ENCODE assay signal across 1 cellular context in the genomic region with DNA sequence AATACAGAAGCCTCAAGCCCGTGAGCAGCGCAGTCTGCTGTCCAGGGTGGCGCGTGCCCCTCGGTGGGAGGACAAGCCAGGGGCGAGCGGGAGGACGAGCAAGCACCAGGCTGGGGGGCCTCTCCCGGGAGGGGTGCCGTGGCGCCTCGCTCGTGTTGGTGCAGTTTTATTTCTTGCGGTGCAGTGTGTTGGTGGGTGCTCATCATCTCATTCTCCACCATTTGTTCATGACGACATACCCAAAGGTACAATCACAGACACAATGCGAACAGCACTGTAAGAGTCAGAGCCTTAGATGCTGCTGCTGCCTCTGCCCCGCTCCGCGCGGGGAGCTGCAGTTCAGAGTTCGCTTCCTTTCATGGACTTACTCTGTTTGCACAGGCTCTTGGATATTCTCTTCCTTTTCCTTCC.
A peak's percentile ranks its signal among the peaks of the same experiment; 100 is the strongest.
TF ChIP-seq lines count a peak whose summit lies in the region.

No MANE protein-coding gene starts in this region.

TF ChIP-seq in HepG2, 621 proteins besides CTCF, POLR2A, EP300 and RAD21 (continued from another document and continues in another):
- TF ChIP-seq, protein P1, sequence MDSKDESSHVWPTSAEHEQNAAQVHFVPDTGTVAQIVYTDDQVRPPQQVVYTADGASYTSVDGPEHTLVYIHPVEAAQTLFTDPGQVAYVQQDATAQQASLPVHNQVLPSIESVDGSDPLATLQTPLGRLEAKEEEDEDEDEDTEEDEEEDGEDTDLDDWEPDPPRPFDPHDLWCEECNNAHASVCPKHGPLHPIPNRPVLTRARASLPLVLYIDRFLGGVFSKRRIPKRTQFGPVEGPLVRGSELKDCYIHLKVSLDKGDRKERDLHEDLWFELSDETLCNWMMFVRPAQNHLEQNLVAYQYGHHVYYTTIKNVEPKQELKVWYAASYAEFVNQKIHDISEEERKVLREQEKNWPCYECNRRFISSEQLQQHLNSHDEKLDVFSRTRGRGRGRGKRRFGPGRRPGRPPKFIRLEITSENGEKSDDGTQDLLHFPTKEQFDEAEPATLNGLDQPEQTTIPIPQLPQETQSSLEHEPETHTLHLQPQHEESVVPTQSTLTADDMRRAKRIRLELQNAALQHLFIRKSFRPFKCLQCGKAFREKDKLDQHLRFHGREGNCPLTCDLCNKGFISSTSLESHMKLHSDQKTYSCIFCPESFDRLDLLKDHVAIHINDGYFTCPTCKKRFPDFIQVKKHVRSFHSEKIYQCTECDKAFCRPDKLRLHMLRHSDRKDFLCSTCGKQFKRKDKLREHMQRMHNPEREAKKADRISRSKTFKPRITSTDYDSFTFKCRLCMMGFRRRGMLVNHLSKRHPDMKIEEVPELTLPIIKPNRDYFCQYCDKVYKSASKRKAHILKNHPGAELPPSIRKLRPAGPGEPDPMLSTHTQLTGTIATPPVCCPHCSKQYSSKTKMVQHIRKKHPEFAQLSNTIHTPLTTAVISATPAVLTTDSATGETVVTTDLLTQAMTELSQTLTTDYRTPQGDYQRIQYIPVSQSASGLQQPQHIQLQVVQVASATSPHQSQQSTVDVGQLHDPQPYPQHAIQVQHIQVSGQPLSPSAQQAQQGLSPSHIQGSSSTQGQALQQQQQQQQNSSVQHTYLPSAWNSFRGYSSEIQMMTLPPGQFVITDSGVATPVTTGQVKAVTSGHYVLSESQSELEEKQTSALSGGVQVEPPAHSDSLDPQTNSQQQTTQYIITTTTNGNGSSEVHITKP (CRISPR knock-in tag; IDR thresholded peaks at IDR 0.05; ENCODE audit: low read depth): no peak
- peak; percentile 61; the same call in 1 of the 2 replicates for TF ChIP-seq SALL1 (CRISPR knock-in tag; IDR thresholded peaks at IDR 0.05)
- 0 out of 2 replicates have a peak, but pooled peaks have one; percentile 32 for TF ChIP-seq ZNF605 (CRISPR knock-in tag; IDR thresholded peaks at IDR 0.05)
- TF ChIP-seq, protein P2, sequence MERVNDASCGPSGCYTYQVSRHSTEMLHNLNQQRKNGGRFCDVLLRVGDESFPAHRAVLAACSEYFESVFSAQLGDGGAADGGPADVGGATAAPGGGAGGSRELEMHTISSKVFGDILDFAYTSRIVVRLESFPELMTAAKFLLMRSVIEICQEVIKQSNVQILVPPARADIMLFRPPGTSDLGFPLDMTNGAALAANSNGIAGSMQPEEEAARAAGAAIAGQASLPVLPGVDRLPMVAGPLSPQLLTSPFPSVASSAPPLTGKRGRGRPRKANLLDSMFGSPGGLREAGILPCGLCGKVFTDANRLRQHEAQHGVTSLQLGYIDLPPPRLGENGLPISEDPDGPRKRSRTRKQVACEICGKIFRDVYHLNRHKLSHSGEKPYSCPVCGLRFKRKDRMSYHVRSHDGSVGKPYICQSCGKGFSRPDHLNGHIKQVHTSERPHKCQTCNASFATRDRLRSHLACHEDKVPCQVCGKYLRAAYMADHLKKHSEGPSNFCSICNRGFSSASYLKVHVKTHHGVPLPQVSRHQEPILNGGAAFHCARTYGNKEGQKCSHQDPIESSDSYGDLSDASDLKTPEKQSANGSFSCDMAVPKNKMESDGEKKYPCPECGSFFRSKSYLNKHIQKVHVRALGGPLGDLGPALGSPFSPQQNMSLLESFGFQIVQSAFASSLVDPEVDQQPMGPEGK (CRISPR knock-in tag; IDR thresholded peaks at IDR 0.05): 0 out of 2 replicates have a peak, but pooled peaks have one; percentile 23
- peak; percentile 39; the same call in 1 of the 2 replicates for TF ChIP-seq ETV5 (CRISPR knock-in tag; IDR thresholded peaks at IDR 0.05; ENCODE audit: borderline replicate concordance)
- peak; percentile 33; the same call in 1 of the 2 replicates for TF ChIP-seq HNF4G (IDR thresholded peaks at IDR 0.05; ENCODE audit: borderline replicate concordance, low read depth, low read length)
- TF ChIP-seq HNF4G (CRISPR knock-in tag; IDR thresholded peaks at IDR 0.05; ENCODE audit: borderline replicate concordance, low read depth): no peak
- peak; percentile 31; the same call in 1 of the 2 replicates for TF ChIP-seq GABPB1 (CRISPR knock-in tag; IDR thresholded peaks at IDR 0.05)
- TF ChIP-seq, protein P3, sequence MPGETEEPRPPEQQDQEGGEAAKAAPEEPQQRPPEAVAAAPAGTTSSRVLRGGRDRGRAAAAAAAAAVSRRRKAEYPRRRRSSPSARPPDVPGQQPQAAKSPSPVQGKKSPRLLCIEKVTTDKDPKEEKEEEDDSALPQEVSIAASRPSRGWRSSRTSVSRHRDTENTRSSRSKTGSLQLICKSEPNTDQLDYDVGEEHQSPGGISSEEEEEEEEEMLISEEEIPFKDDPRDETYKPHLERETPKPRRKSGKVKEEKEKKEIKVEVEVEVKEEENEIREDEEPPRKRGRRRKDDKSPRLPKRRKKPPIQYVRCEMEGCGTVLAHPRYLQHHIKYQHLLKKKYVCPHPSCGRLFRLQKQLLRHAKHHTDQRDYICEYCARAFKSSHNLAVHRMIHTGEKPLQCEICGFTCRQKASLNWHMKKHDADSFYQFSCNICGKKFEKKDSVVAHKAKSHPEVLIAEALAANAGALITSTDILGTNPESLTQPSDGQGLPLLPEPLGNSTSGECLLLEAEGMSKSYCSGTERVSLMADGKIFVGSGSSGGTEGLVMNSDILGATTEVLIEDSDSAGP (CRISPR knock-in tag; IDR thresholded peaks at IDR 0.05; ENCODE audit: borderline replicate concordance): peak; percentile 33; the same call in 1 of the 2 replicates
- peak; percentile 49; the same call in 1 of the 2 replicates for TF ChIP-seq NR2C2 (CRISPR knock-in tag; IDR thresholded peaks at IDR 0.05; ENCODE audit: borderline replicate concordance)
- TF ChIP-seq, protein P4, sequence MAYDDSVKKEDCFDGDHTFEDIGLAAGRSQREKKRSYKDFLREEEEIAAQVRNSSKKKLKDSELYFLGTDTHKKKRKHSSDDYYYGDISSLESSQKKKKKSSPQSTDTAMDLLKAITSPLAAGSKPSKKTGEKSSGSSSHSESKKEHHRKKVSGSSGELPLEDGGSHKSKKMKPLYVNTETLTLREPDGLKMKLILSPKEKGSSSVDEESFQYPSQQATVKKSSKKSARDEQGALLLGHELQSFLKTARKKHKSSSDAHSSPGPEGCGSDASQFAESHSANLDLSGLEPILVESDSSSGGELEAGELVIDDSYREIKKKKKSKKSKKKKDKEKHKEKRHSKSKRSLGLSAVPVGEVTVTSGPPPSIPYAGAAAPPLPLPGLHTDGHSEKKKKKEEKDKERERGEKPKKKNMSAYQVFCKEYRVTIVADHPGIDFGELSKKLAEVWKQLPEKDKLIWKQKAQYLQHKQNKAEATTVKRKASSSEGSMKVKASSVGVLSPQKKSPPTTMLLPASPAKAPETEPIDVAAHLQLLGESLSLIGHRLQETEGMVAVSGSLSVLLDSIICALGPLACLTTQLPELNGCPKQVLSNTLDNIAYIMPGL (CRISPR knock-in tag; IDR thresholded peaks at IDR 0.05; ENCODE audit: borderline replicate concordance in 1 of 2, low read depth in 1 of 2): no peak
- TF ChIP-seq YEATS4 (CRISPR knock-in tag; IDR thresholded peaks at IDR 0.05; ENCODE audit: borderline replicate concordance): no peak
- TF ChIP-seq ZBTB38 (CRISPR knock-in tag; IDR thresholded peaks at IDR 0.05): peak; percentile 38; the same call in 1 of the 2 replicates
- TF ChIP-seq SAP130 (CRISPR knock-in tag; IDR thresholded peaks at IDR 0.05; ENCODE audit: low read depth): peak; percentile 40; the same call in 1 of the 2 replicates
- peak; percentile 25; the same call in 1 of the 2 replicates for TF ChIP-seq ZFX (CRISPR knock-in tag; IDR thresholded peaks at IDR 0.05; ENCODE audit: low read depth)
- TF ChIP-seq, protein P5, sequence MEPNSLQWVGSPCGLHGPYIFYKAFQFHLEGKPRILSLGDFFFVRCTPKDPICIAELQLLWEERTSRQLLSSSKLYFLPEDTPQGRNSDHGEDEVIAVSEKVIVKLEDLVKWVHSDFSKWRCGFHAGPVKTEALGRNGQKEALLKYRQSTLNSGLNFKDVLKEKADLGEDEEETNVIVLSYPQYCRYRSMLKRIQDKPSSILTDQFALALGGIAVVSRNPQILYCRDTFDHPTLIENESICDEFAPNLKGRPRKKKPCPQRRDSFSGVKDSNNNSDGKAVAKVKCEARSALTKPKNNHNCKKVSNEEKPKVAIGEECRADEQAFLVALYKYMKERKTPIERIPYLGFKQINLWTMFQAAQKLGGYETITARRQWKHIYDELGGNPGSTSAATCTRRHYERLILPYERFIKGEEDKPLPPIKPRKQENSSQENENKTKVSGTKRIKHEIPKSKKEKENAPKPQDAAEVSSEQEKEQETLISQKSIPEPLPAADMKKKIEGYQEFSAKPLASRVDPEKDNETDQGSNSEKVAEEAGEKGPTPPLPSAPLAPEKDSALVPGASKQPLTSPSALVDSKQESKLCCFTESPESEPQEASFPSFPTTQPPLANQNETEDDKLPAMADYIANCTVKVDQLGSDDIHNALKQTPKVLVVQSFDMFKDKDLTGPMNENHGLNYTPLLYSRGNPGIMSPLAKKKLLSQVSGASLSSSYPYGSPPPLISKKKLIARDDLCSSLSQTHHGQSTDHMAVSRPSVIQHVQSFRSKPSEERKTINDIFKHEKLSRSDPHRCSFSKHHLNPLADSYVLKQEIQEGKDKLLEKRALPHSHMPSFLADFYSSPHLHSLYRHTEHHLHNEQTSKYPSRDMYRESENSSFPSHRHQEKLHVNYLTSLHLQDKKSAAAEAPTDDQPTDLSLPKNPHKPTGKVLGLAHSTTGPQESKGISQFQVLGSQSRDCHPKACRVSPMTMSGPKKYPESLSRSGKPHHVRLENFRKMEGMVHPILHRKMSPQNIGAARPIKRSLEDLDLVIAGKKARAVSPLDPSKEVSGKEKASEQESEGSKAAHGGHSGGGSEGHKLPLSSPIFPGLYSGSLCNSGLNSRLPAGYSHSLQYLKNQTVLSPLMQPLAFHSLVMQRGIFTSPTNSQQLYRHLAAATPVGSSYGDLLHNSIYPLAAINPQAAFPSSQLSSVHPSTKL (CRISPR knock-in tag; IDR thresholded peaks at IDR 0.05): peak; percentile 60
- TF ChIP-seq, protein P6, sequence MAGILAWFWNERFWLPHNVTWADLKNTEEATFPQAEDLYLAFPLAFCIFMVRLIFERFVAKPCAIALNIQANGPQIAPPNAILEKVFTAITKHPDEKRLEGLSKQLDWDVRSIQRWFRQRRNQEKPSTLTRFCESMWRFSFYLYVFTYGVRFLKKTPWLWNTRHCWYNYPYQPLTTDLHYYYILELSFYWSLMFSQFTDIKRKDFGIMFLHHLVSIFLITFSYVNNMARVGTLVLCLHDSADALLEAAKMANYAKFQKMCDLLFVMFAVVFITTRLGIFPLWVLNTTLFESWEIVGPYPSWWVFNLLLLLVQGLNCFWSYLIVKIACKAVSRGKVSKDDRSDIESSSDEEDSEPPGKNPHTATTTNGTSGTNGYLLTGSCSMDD (CRISPR knock-in tag; IDR thresholded peaks at IDR 0.05): no peak
- TF ChIP-seq, protein P7, sequence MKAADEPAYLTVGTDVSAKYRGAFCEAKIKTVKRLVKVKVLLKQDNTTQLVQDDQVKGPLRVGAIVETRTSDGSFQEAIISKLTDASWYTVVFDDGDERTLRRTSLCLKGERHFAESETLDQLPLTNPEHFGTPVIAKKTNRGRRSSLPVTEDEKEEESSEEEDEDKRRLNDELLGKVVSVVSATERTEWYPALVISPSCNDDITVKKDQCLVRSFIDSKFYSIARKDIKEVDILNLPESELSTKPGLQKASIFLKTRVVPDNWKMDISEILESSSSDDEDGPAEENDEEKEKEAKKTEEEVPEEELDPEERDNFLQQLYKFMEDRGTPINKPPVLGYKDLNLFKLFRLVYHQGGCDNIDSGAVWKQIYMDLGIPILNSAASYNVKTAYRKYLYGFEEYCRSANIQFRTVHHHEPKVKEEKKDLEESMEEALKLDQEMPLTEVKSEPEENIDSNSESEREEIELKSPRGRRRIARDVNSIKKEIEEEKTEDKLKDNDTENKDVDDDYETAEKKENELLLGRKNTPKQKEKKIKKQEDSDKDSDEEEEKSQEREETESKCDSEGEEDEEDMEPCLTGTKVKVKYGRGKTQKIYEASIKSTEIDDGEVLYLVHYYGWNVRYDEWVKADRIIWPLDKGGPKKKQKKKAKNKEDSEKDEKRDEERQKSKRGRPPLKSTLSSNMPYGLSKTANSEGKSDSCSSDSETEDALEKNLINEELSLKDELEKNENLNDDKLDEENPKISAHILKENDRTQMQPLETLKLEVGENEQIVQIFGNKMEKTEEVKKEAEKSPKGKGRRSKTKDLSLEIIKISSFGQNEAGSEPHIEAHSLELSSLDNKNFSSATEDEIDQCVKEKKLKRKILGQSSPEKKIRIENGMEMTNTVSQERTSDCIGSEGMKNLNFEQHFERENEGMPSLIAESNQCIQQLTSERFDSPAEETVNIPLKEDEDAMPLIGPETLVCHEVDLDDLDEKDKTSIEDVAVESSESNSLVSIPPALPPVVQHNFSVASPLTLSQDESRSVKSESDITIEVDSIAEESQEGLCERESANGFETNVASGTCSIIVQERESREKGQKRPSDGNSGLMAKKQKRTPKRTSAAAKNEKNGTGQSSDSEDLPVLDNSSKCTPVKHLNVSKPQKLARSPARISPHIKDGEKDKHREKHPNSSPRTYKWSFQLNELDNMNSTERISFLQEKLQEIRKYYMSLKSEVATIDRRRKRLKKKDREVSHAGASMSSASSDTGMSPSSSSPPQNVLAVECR (CRISPR knock-in tag; IDR thresholded peaks at IDR 0.05; ENCODE audit: borderline replicate concordance): peak; percentile 31; the same call in 1 of the 2 replicates
- peak; percentile 50; the same call in 1 of the 2 replicates for TF ChIP-seq NRL (CRISPR knock-in tag; IDR thresholded peaks at IDR 0.05; ENCODE audit: borderline replicate concordance)
- peak; percentile 56; the same call in 1 of the 2 replicates for TF ChIP-seq HOXA3 (CRISPR knock-in tag; IDR thresholded peaks at IDR 0.05)
- TF ChIP-seq, protein P8, sequence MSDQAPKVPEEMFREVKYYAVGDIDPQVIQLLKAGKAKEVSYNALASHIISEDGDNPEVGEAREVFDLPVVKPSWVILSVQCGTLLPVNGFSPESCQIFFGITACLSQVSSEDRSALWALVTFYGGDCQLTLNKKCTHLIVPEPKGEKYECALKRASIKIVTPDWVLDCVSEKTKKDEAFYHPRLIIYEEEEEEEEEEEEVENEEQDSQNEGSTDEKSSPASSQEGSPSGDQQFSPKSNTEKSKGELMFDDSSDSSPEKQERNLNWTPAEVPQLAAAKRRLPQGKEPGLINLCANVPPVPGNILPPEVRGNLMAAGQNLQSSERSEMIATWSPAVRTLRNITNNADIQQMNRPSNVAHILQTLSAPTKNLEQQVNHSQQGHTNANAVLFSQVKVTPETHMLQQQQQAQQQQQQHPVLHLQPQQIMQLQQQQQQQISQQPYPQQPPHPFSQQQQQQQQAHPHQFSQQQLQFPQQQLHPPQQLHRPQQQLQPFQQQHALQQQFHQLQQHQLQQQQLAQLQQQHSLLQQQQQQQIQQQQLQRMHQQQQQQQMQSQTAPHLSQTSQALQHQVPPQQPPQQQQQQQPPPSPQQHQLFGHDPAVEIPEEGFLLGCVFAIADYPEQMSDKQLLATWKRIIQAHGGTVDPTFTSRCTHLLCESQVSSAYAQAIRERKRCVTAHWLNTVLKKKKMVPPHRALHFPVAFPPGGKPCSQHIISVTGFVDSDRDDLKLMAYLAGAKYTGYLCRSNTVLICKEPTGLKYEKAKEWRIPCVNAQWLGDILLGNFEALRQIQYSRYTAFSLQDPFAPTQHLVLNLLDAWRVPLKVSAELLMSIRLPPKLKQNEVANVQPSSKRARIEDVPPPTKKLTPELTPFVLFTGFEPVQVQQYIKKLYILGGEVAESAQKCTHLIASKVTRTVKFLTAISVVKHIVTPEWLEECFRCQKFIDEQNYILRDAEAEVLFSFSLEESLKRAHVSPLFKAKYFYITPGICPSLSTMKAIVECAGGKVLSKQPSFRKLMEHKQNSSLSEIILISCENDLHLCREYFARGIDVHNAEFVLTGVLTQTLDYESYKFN (CRISPR knock-in tag; conservative IDR thresholded peaks at IDR 0.05): peak; percentile 73
- TF ChIP-seq, protein P9, sequence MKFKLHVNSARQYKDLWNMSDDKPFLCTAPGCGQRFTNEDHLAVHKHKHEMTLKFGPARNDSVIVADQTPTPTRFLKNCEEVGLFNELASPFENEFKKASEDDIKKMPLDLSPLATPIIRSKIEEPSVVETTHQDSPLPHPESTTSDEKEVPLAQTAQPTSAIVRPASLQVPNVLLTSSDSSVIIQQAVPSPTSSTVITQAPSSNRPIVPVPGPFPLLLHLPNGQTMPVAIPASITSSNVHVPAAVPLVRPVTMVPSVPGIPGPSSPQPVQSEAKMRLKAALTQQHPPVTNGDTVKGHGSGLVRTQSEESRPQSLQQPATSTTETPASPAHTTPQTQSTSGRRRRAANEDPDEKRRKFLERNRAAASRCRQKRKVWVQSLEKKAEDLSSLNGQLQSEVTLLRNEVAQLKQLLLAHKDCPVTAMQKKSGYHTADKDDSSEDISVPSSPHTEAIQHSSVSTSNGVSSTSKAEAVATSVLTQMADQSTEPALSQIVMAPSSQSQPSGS (CRISPR knock-in tag; IDR thresholded peaks at IDR 0.05): 0 out of 2 replicates have a peak, but pooled peaks have one; percentile 48
